In genomic region chr9:129964901-129965734, GRCh38 we compare ENCODE assay signal across 1 cellular context.
TF ChIP-seq lines count a peak whose summit lies in the region.

No MANE protein-coding gene starts in this region.

TF ChIP-seq in WTC11, 78 proteins besides CTCF, POLR2A, EP300 and RAD21 (continued from another document):
- TF ChIP-seq TP53 (CRISPR knock-in tag; IDR thresholded peaks at IDR 0.05) (no peak), CBFB (CRISPR knock-in tag; IDR thresholded peaks at IDR 0.05; ENCODE audit: low read depth) (no peak)
- TF ChIP-seq, protein P1, sequence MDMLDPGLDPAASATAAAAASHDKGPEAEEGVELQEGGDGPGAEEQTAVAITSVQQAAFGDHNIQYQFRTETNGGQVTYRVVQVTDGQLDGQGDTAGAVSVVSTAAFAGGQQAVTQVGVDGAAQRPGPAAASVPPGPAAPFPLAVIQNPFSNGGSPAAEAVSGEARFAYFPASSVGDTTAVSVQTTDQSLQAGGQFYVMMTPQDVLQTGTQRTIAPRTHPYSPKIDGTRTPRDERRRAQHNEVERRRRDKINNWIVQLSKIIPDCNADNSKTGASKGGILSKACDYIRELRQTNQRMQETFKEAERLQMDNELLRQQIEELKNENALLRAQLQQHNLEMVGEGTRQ (CRISPR knock-in tag; IDR thresholded peaks at IDR 0.05): no peak
